Comparison of ENCODE assay signal across 8 cellular contexts in the genomic region with DNA sequence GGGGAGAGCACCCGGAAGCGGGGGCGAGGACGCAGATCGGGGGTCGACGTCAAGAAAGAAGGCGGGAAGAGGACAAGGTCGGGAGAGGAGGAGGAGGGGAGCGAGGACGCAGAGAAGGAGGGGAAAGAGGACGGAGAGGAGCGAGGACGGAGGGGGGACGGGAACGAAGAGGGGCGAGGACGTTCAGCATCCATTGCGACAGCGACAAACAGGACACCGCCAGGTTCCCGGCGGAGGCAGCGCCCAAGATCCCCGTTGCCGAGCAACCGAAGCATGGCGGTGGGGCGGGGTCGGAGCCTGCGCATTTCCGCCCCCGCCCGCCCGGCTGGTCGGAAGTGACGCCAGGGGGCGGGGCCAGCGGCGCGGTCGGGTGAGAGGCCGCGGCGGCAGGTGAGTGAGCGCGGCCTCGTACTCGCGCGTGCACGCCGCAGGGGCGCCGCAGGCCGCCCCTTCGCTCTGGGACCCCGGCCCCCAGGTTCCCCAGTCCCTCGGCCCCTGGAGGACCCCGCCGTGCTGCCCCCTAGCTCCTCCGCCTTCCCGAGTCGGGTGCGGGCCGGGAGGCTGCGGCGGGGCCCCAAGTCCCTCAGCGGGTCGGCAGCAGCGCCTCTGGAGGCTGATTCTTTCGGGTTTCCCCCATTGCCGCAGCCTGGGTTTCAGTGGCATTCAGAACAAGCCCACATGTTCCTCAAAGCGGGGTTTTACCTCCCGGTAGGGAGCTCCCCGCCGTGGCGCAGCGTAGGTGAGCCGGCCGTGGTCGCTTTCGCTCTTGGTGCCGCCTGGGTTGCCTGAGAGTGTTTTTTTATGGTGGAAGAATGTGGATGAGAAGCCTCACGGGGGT. TPM values are rescaled to one million over a fixed set of nuclear protein-coding genes. Genes with fewer than 3 reads are reported as not detected.
DNase-seq lines count a peak whose midpoint lies in the region; ATAC-seq and TF ChIP-seq lines count a peak whose summit lies in the region.

TSS of gene FAM234A (plus strand) at position 354 of the 838 bp plus-strand sequence. CDS start 19,593 bp downstream, outside the sequence.

- ATAC-seq in HG02571 (IDR thresholded peaks at IDR 0.05; ENCODE audit: unreplicated experiment) = peak; percentile 80

- intact Hi-C loops in activated naive CD4-positive, alpha-beta T cell treated with anti-CD3 and anti-CD28 coated beads for 36 hours (cut with micrococcal nuclease) = loop anchor here (1.0 to 2.0 kb wide), 5 partner anchors 18 to 290 kb away; partner anchors contain the start of genes AXIN1, POLR3K and SNRNP25

- peaks cover 2% of the 10 kb centered on the region for H3K9me3 Mint-ChIP-seq in activated naive CD4-positive, alpha-beta T cell treated with anti-CD3 and anti-CD28 coated beads for 36 hours

- peaks cover 2% of the 10 kb centered on the region for H3K36me3 Mint-ChIP-seq in activated naive CD4-positive, alpha-beta T cell treated with anti-CD3 and anti-CD28 coated beads for 36 hours (ENCODE audit: low read depth)

- H3K4me3 ChIP-seq in NB4 (ENCODE audit: low read depth, low read length) = peak within 1 kb of the TSS; percentile 86

- H3K27ac Mint-ChIP-seq in activated naive CD4-positive, alpha-beta T cell treated with anti-CD3 and anti-CD28 coated beads for 36 hours = peak within 1 kb of the TSS; percentile 97

- CTCF ChIA-PET in activated naive CD4-positive, alpha-beta T cell treated with anti-CD3 and anti-CD28 coated beads for 36 hours (lab: Charles Lee) = interaction anchor here (0.5 to 1.8 kb wide), 9 partner anchors 10 to 575 kb away, joined by 3 to 9 read pairs (median 4); no protein-coding TSS in a partner anchor

- peaks cover 23% of the 10 kb centered on the region for H3K4me1 Mint-ChIP-seq in activated naive CD4-positive, alpha-beta T cell treated with anti-CD3 and anti-CD28 coated beads for 36 hours (ENCODE audit: low read depth)

- DNase-seq in GM10266 (ENCODE audit: extremely low spot score) = peak; percentile 96
- DNase-seq in NB4 (ENCODE audit: low read depth) = peak; percentile 91
- peak; percentile 94 for DNase-seq in SK-N-DZ (ENCODE audit: low spot score)
- DNase-seq in activated naive CD4-positive, alpha-beta T cell treated with anti-CD3 and anti-CD28 coated beads for 36 hours = peak; percentile 97
- peak; percentile 96 for DNase-seq in germinal center (ENCODE audit: low spot score)
- peak in 55 of 56 donors; percentile 36 to 94 (median 84) for DNase-seq in nucleus accumbens (lab: John Stamatoyannopoulos, UW)
- DNase-seq in superior temporal gyrus (ENCODE audit: extremely low spot score) = peak; percentile 92

- peak; percentile 75 for TF ChIP-seq POLR2A in NB4 (IDR thresholded peaks at IDR 0.05; ENCODE audit: extremely low read depth, insufficient read length)

- no peaks in the 10 kb centered on the region for H3K27me3 Mint-ChIP-seq in activated naive CD4-positive, alpha-beta T cell treated with anti-CD3 and anti-CD28 coated beads for 36 hours (ENCODE audit: low read depth)

- peak within 1 kb of the TSS; percentile 94 for H3K4me3 Mint-ChIP-seq in activated naive CD4-positive, alpha-beta T cell treated with anti-CD3 and anti-CD28 coated beads for 36 hours

- TF ChIP-seq CTCF in GM10266 (IDR thresholded peaks at IDR 0.05; ENCODE audit: control insufficient read depth, insufficient read depth, low read depth, missing control alignments) (peak; percentile 46), NB4 (IDR thresholded peaks at IDR 0.05; ENCODE audit: low read depth, low read length) (peak; percentile 25)

RNA-seq across cellular contexts. Expression of gene FAM234A, which starts in this region (rescaled TPM):
- 121 and 163 TPM in 2 replicates for polyA plus RNA-seq in SK-N-DZ (2014; cell fraction: cytosol; rRNA removed)
- 82.9 and 95.6 TPM in 2 replicates for polyA plus RNA-seq in SK-N-DZ (2014; cell fraction: nucleus; rRNA removed)
- 10 to 100 TPM; 25.9 to 27.4 TPM for total RNA-seq in activated naive CD4-positive, alpha-beta T cell treated with anti-CD3 and anti-CD28 coated beads for 36 hours

Comparison
In these comparisons a context has a peak if more than half of its experiments do, and no peak if none do; other contexts are left out.
1. Peak in every context shown above with its lines: DNase-seq, ATAC-seq and H3K4me3 ChIP-seq.